18 cellular contexts compared by ENCODE assay signal in genomic region chr1:191240925-191241324, GRCh38.
DNase-seq lines count a peak whose midpoint lies in the region; ATAC-seq, FAIRE-seq and TF ChIP-seq lines count a peak whose summit lies in the region.
"Had no signal": no experiment of that assay in that cellular context is flagged by ENCODE, and none has a peak within 500 bp of the region (broad histone marks: within the 10 kb centered on the region; RNA-seq: fewer than 3 reads in every experiment).

No MANE protein-coding gene starts in this region.

- H3K4me1 ChIP-seq in A673 (ENCODE audit: insufficient read depth, low read length, poor library complexity, severe bottlenecking): no peaks in the 10 kb centered on the region
- H3K4me1 ChIP-seq in fibroblast of lung (ENCODE audit: control insufficient read depth, extremely low read depth, insufficient read depth, low read length): no peaks in the 10 kb centered on the region

- no peaks in the 10 kb centered on the region for H3K36me3 Mint-ChIP-seq in activated naive CD8-positive, alpha-beta T cell treated with anti-CD3 and anti-CD28 coated beads, Interleukin-2, amount 50 U/mL, for 24 hours (ENCODE audit: low read depth)
- H3K36me3 Mint-ChIP-seq: CD14-positive monocyte had no signal

- peak; percentile 29 for DNase-seq in A673 (ENCODE audit: low spot score)
- DNase-seq in ELR (ENCODE audit: low read depth): peak; percentile 52
- peak; percentile 18 to 68 for DNase-seq in fibroblast of lung (ENCODE audit: low read depth in 2 of 2)
- no peak for DNase-seq in RWPE1 (ENCODE audit: low spot score)
- DNase-seq in activated naive CD8-positive, alpha-beta T cell treated with anti-CD3 and anti-CD28 coated beads, Interleukin-2, amount 50 U/mL, for 24 hours: no peak
- DNase-seq in omental fat pad (ENCODE audit: low spot score): no peak
- DNase-seq: HFFc6; KBM-7; MG63; NCI-H1092; NCI-H69; NK-92 treated with Interleukin-12 subunit alpha and Interleukin-12 subunit beta, amount 100 ng/mL, for 24 hours; OCI-M1; RPMI8226 had no signal

- no peaks in the 10 kb centered on the region for H3K27me3 ChIP-seq in A673 (replicated peaks; ENCODE audit: insufficient read depth, low read depth, low read length, poor library complexity)
- no peaks in the 10 kb centered on the region for H3K27me3 ChIP-seq in fibroblast of lung (ENCODE audit: control insufficient read depth, insufficient read depth, low read length)
- H3K27me3 ChIP-seq: MG63 had no signal

- POLR2A ChIA-PET in A673 (lab: Charles Lee; ENCODE audit: low non-redundant PET): no interaction called here
- POLR2A ChIA-PET in RWPE1 (lab: Yijun Ruan, JAX; ENCODE audit: low non-redundant PET): no interaction called here

- H2AFZ ChIP-seq in fibroblast of lung (ENCODE audit: low read length): no peak overlapping the region

- peak; percentile 15 for FAIRE-seq in TTC549 (lab: Jason Lieb, UNC)
- FAIRE-seq: H1 had no signal

- CTCF ChIA-PET in A673 (lab: Charles Lee): no interaction called here
- CTCF ChIA-PET in RWPE1 (lab: Yijun Ruan, JAX): interaction anchor here (0.7 kb wide), 1 partner anchor 513 kb away, joined by 3 read pairs; no protein-coding TSS in a partner anchor

- no peaks in the 10 kb centered on the region for H3K9me3 Mint-ChIP-seq in activated naive CD8-positive, alpha-beta T cell treated with anti-CD3 and anti-CD28 coated beads, Interleukin-2, amount 50 U/mL, for 24 hours

- no peak overlapping the region for H3K9ac ChIP-seq in fibroblast of lung (ENCODE audit: insufficient read depth, low read length)

- no peaks in the 10 kb centered on the region for H3K27me3 Mint-ChIP-seq in activated naive CD8-positive, alpha-beta T cell treated with anti-CD3 and anti-CD28 coated beads, Interleukin-2, amount 50 U/mL, for 24 hours

- H3K79me2 ChIP-seq in fibroblast of lung (ENCODE audit: control insufficient read depth, insufficient read depth, low read length): no peaks in the 10 kb centered on the region

- no peak overlapping the region for H3K4me3 ChIP-seq in A673 (ENCODE audit: low read depth, low read length, poor library complexity, severe bottlenecking)
- H3K4me3 ChIP-seq in fibroblast of lung (replicated peaks in 1 of 4; ENCODE audit: control extremely low read depth in 1 of 4, insufficient read depth in 1 of 4, low read depth in 3 of 4, low read length in 4 of 4): no peak overlapping the region
- H3K4me3 ChIP-seq: MG63 had no signal

- TF ChIP-seq CTCF in A673 (conservative IDR thresholded peaks at IDR 0.05; ENCODE audit: low read depth, low read length): no peak
- TF ChIP-seq CTCF in fibroblast of lung (conservative IDR thresholded peaks at IDR 0.05 in 1 of 2, IDR thresholded peaks at IDR 0.05 in 1 of 2; ENCODE audit: low read depth in 1 of 2, low read length in 2 of 2): no peak
- no peak for TF ChIP-seq CTCF in RWPE1 (conservative IDR thresholded peaks at IDR 0.05; ENCODE audit: low read depth)
- TF ChIP-seq CTCF in omental fat pad (IDR thresholded peaks at IDR 0.05): no peak

- H3K9me3 ChIP-seq in A673 (ENCODE audit: low read depth, low read length, poor library complexity, severe bottlenecking) (no peaks in the 10 kb centered on the region), fibroblast of lung (ENCODE audit: control insufficient read depth, insufficient read depth, low read depth, low read length) (no peaks in the 10 kb centered on the region)
- H3K9me3 ChIP-seq: MG63 had no signal

- ATAC-seq in GM18502 (IDR thresholded peaks at IDR 0.05; ENCODE audit: poor library complexity, unreplicated experiment): no peak
- ATAC-seq in activated naive CD8-positive, alpha-beta T cell treated with anti-CD3 and anti-CD28 coated beads, Interleukin-2, amount 50 U/mL, for 24 hours: no peak
- ATAC-seq in omental fat pad (ENCODE audit: low FRiP score): no peak

- BruUV-seq in A673 (replicated peaks; lab: Mats Ljungman, UMichigan): no TSS peak

- no peaks in the 10 kb centered on the region for H3K4me1 Mint-ChIP-seq in activated naive CD8-positive, alpha-beta T cell treated with anti-CD3 and anti-CD28 coated beads, Interleukin-2, amount 50 U/mL, for 24 hours
- H3K4me1 Mint-ChIP-seq: CD14-positive monocyte had no signal

- H4K20me1 ChIP-seq in fibroblast of lung (ENCODE audit: control insufficient read depth, extremely low read depth, insufficient read depth, low read length): no peaks in the 10 kb centered on the region

- H3K36me3 ChIP-seq in A673 (ENCODE audit: insufficient read depth, low read length, poor library complexity, severe bottlenecking) (no peaks in the 10 kb centered on the region), fibroblast of lung (ENCODE audit: control insufficient read depth, insufficient read depth, low read length) (no peaks in the 10 kb centered on the region)
- H3K36me3 ChIP-seq: MG63 had no signal

- H3K27ac ChIP-seq in A673 (ENCODE audit: low read depth, low read length, poor library complexity, severe bottlenecking) (no peak overlapping the region), fibroblast of lung (ENCODE audit: insufficient read depth, low read length) (no peak overlapping the region), RWPE1 (no peak overlapping the region)

- intact Hi-C loops in A673 (cut with micrococcal nuclease; ENCODE audit: unreplicated experiment): no loop called here

- H3K27ac Mint-ChIP-seq in activated naive CD8-positive, alpha-beta T cell treated with anti-CD3 and anti-CD28 coated beads, Interleukin-2, amount 50 U/mL, for 24 hours: no peak overlapping the region
- H3K27ac Mint-ChIP-seq: CD14-positive monocyte, HFFc6 had no signal

- no peak overlapping the region for H3K4me2 ChIP-seq in fibroblast of lung (ENCODE audit: extremely low read depth, insufficient read depth, low read length)

- no peak overlapping the region for H3K4me3 Mint-ChIP-seq in activated naive CD8-positive, alpha-beta T cell treated with anti-CD3 and anti-CD28 coated beads, Interleukin-2, amount 50 U/mL, for 24 hours
- H3K4me3 Mint-ChIP-seq: CD14-positive monocyte, HFFc6 had no signal

Comparison
In these comparisons a context has a peak if more than half of its experiments do, and no peak if none do; other contexts are left out.
1. DNase-seq: peak in A673 (single experiment), ELR (single experiment) and fibroblast of lung (2 of 2); none in RWPE1 (single experiment), activated naive CD8-positive, alpha-beta T cell treated with anti-CD3 and anti-CD28 coated beads, Interleukin-2, amount 50 U/mL, for 24 hours (single experiment) and omental fat pad (single experiment).